In genomic region chr19:32223106-32223505, GRCh38 we compare ENCODE assay signal across 15 cellular contexts.
DNase-seq lines count a peak whose midpoint lies in the region; ATAC-seq and TF ChIP-seq lines count a peak whose summit lies in the region.
"Had no signal": no experiment of that assay in that cellular context is flagged by ENCODE, and none has a peak within 500 bp of the region (broad histone marks: within the 10 kb centered on the region; RNA-seq: fewer than 3 reads in every experiment).

No MANE protein-coding gene starts in this region.

- DNase-seq in DND-41: no peak
- DNase-seq in WTC11 (ENCODE audit: low spot score): no peak
- DNase-seq in immature natural killer cell: no peak
- DNase-seq in left cardiac atrium: no peak
- DNase-seq: CD4-positive, alpha-beta T cell; DMS153; EL; H9; IMR-90 had no signal

- H3K36me3 ChIP-seq in BLaER1: no peaks in the 10 kb centered on the region
- H3K36me3 ChIP-seq in DND-41 (ENCODE audit: insufficient read depth, low read length): no peaks in the 10 kb centered on the region

- H3K27me3 Mint-ChIP-seq in WTC11 (ENCODE audit: low read depth) (peaks cover 33% of the 10 kb centered on the region), immature natural killer cell (ENCODE audit: low read depth in 3 of 3) (peaks cover 7 to 15% (median 10%) of the 10 kb centered on the region in 3 donors)

- no peaks in the 10 kb centered on the region for H3K36me3 Mint-ChIP-seq in WTC11
- no peaks in the 10 kb centered on the region for H3K36me3 Mint-ChIP-seq in immature natural killer cell

- TF ChIP-seq CTCF in DND-41 (IDR thresholded peaks at IDR 0.05; ENCODE audit: borderline replicate concordance, extremely low read depth, low read length, poor library complexity, severe bottlenecking): no peak
- TF ChIP-seq CTCF in WTC11 (IDR thresholded peaks at IDR 0.05): no peak

- H3K4me2 ChIP-seq in BLaER1: peak overlapping the region; percentile 90
- H3K4me2 ChIP-seq in DND-41 (ENCODE audit: insufficient read depth, low read length): peak overlapping the region; percentile 53; the same call in 1 of the 2 replicates

- ATAC-seq in DND-41 (ENCODE audit: insufficient read depth, low read depth) (no peak), WTC11 (no peak), left cardiac atrium (no peak), GM21786 (IDR thresholded peaks at IDR 0.05; ENCODE audit: unreplicated experiment) (no peak), HG03520 (IDR thresholded peaks at IDR 0.05; ENCODE audit: unreplicated experiment) (no peak)
- ATAC-seq: GM12878 had no signal

- no peak overlapping the region for H3K9ac ChIP-seq in BLaER1
- H3K9ac ChIP-seq in DND-41 (ENCODE audit: low read depth, low read length): no peak overlapping the region

- H3K4me3 Mint-ChIP-seq in WTC11 (peak overlapping the region; percentile 74; the same call in 1 of the 2 replicates), immature natural killer cell (peak overlapping the region in 4 of 5 donors; percentile 1 to 65 (median 32))
- H3K4me3 Mint-ChIP-seq: B cell had no signal

- H3K27ac Mint-ChIP-seq in WTC11 (no peak overlapping the region), immature natural killer cell (no peak overlapping the region)
- H3K27ac Mint-ChIP-seq: B cell; CD4-positive, alpha-beta T cell; H9 had no signal

- H4K20me1 ChIP-seq in BLaER1 (no peaks in the 10 kb centered on the region), DND-41 (ENCODE audit: insufficient read depth, low read length) (peaks cover 16% of the 10 kb centered on the region)

- intact Hi-C loops in left cardiac atrium (cut with DNase I): loop anchor here (5.0 kb wide), 2 partner anchors 1541 to 1556 kb away; no protein-coding TSS in a partner anchor

- CTCF ChIA-PET in WTC11 (lab: Charles Lee): interaction anchor here (1.0 to 3.6 kb wide), 9 partner anchors 15 to 1168 kb away, joined by 3 to 24 read pairs (median 4); no protein-coding TSS in a partner anchor

- H2AFZ ChIP-seq in DND-41 (ENCODE audit: low read depth, low read length): no peak overlapping the region

- no peaks in the 10 kb centered on the region for H3K79me2 ChIP-seq in DND-41 (ENCODE audit: insufficient read depth, low read length)

- H3K4me1 Mint-ChIP-seq in WTC11 (peaks cover 5% of the 10 kb centered on the region; the same call in 1 of the 2 replicates), immature natural killer cell (peaks cover 4 to 9% of the 10 kb centered on the region in 2 donors)

- H3K4me3 ChIP-seq in BLaER1: no peak overlapping the region
- no peak overlapping the region for H3K4me3 ChIP-seq in DND-41 (ENCODE audit: low read depth in 1 of 2, low read length in 2 of 2)
- H3K4me3 ChIP-seq: GM12878 had no signal

- POLR2A ChIA-PET in WTC11 (lab: Charles Lee): no interaction called here

- H3K4me1 ChIP-seq in BLaER1: peaks cover 15% of the 10 kb centered on the region
- H3K4me1 ChIP-seq in DND-41 (ENCODE audit: insufficient read depth, low read length): peaks cover 22% of the 10 kb centered on the region

- H3K27me3 ChIP-seq in BLaER1 (no peaks in the 10 kb centered on the region), DND-41 (ENCODE audit: insufficient read depth, low read length, poor library complexity) (peaks cover 10% of the 10 kb centered on the region)

- H3K9me3 Mint-ChIP-seq in WTC11 (no peaks in the 10 kb centered on the region), immature natural killer cell (no peaks in the 10 kb centered on the region)
- H3K9me3 Mint-ChIP-seq: CD4-positive, alpha-beta T cell; H9 had no signal

- no peak overlapping the region for H3K27ac ChIP-seq in BLaER1
- no peak overlapping the region for H3K27ac ChIP-seq in DND-41 (ENCODE audit: low read length)
- H3K27ac ChIP-seq: C4-2B had no signal

- H3K9me3 ChIP-seq in BLaER1 (no peaks in the 10 kb centered on the region), DND-41 (ENCODE audit: insufficient read depth, low read length, severe bottlenecking) (no peaks in the 10 kb centered on the region)

TF ChIP-seq in WTC11, 78 proteins besides CTCF, POLR2A, EP300 and RAD21:
- TF ChIP-seq MLX (CRISPR knock-in tag; IDR thresholded peaks at IDR 0.05) (no peak), ZNF512 (CRISPR knock-in tag; IDR thresholded peaks at IDR 0.05; ENCODE audit: borderline replicate concordance) (peak; percentile 78; the same call in 1 of the 2 replicates)
